Comparison of ENCODE assay signal across 1 cellular context in the genomic region with DNA sequence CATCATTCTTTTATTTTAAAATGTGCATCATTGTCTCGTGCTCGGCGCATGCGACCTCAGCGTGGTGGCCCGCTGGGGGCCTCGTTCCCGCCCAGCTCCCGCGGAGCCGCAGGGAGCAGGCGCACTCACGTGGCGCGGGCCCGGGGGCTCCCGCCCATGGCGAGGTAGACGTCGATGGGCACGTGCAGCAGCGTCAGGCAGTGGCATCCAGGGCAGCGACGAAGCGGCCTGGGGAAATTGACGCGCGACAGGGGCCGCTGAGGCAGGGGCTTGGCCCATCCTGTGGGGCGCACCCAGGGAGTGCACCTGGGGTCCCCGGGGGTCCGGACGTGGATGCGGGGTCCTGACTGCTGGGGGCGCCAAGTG.
TF ChIP-seq lines count a peak whose summit lies in the region.

No MANE protein-coding gene starts in this region.

TF ChIP-seq in K562, 482 proteins besides CTCF, POLR2A, EP300 and RAD21:
- no peak for TF ChIP-seq NCOA2 (IDR thresholded peaks at IDR 0.05; ENCODE audit: partially characterized antibody in 2 of 2)
- no peak for TF ChIP-seq BRCA1 (IDR thresholded peaks at IDR 0.05)
- no peak for TF ChIP-seq BRCA1 (CRISPR knock-in tag; IDR thresholded peaks at IDR 0.05)
- TF ChIP-seq HOXB6 (CRISPR knock-in tag; IDR thresholded peaks at IDR 0.05; ENCODE audit: borderline replicate concordance), result no peak
- no peak for TF ChIP-seq CBX5 (IDR thresholded peaks at IDR 0.05; ENCODE audit: borderline replicate concordance, low read depth)
- no peak for TF ChIP-seq ZNF444 (CRISPR knock-in tag; IDR thresholded peaks at IDR 0.05)
- peak; percentile 63 for TF ChIP-seq RBFOX2 (IDR thresholded peaks at IDR 0.05; ENCODE audit: low read depth, low read length)
- TF ChIP-seq RBM17 (IDR thresholded peaks at IDR 0.05; ENCODE audit: borderline replicate concordance, low read depth, low read length), result no peak
- TF ChIP-seq HMGN3 (IDR thresholded peaks at IDR 0.05; ENCODE audit: borderline replicate concordance, extremely low read depth, insufficient read length, low read depth, low read length), result peak; percentile 32
- TF ChIP-seq PTRF (tag; IDR thresholded peaks at IDR 0.05), result no peak
- no peak for TF ChIP-seq CXXC5 (CRISPR knock-in tag; IDR thresholded peaks at IDR 0.05)
- no peak for TF ChIP-seq CBX2 (IDR thresholded peaks at IDR 0.05; ENCODE audit: insufficient read depth, low read length, poor library complexity, severe bottlenecking)
- TF ChIP-seq NFATC3 (IDR thresholded peaks at IDR 0.05), result no peak
- TF ChIP-seq ZNF121 (CRISPR knock-in tag; conservative IDR thresholded peaks at IDR 0.05), result no peak
- no peak for TF ChIP-seq ZNF134 (CRISPR knock-in tag; conservative IDR thresholded peaks at IDR 0.05)
- TF ChIP-seq FIP1L1 (IDR thresholded peaks at IDR 0.05; ENCODE audit: low read depth, low read length, poor library complexity, severe bottlenecking), result peak; percentile 65
- TF ChIP-seq ZNF165 (CRISPR knock-in tag; IDR thresholded peaks at IDR 0.05; ENCODE audit: borderline replicate concordance), result no peak
- no peak for TF ChIP-seq FOSL1 (tag; conservative IDR thresholded peaks at IDR 0.05)
- peak; percentile 9 for TF ChIP-seq SIRT6 (IDR thresholded peaks at IDR 0.05; ENCODE audit: low read depth, low read length)
- TF ChIP-seq HNRNPL (IDR thresholded peaks at IDR 0.05; ENCODE audit: low read depth, low read length), result peak; percentile 12; the same call in 1 of the 2 replicates
- TF ChIP-seq POLR2G (IDR thresholded peaks at IDR 0.05; ENCODE audit: low read depth, low read length), result peak; percentile 82
- TF ChIP-seq ZNF668 (CRISPR knock-in tag; IDR thresholded peaks at IDR 0.05), result no peak
- TF ChIP-seq, protein P1, sequence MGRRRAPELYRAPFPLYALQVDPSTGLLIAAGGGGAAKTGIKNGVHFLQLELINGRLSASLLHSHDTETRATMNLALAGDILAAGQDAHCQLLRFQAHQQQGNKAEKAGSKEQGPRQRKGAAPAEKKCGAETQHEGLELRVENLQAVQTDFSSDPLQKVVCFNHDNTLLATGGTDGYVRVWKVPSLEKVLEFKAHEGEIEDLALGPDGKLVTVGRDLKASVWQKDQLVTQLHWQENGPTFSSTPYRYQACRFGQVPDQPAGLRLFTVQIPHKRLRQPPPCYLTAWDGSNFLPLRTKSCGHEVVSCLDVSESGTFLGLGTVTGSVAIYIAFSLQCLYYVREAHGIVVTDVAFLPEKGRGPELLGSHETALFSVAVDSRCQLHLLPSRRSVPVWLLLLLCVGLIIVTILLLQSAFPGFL (CRISPR knock-in tag; IDR thresholded peaks at IDR 0.05), result no peak
- TF ChIP-seq MCM3 (IDR thresholded peaks at IDR 0.05), result no peak
- TF ChIP-seq ZNF124 (CRISPR knock-in tag; IDR thresholded peaks at IDR 0.05), result no peak
- no peak for TF ChIP-seq SLC30A9 (CRISPR knock-in tag; IDR thresholded peaks at IDR 0.05)
- TF ChIP-seq BRF1 (IDR thresholded peaks at IDR 0.05; ENCODE audit: borderline replicate concordance, extremely low read depth, insufficient read length), result no peak
- TF ChIP-seq, protein P2, sequence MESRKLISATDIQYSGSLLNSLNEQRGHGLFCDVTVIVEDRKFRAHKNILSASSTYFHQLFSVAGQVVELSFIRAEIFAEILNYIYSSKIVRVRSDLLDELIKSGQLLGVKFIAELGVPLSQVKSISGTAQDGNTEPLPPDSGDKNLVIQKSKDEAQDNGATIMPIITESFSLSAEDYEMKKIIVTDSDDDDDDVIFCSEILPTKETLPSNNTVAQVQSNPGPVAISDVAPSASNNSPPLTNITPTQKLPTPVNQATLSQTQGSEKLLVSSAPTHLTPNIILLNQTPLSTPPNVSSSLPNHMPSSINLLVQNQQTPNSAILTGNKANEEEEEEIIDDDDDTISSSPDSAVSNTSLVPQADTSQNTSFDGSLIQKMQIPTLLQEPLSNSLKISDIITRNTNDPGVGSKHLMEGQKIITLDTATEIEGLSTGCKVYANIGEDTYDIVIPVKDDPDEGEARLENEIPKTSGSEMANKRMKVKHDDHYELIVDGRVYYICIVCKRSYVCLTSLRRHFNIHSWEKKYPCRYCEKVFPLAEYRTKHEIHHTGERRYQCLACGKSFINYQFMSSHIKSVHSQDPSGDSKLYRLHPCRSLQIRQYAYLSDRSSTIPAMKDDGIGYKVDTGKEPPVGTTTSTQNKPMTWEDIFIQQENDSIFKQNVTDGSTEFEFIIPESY (CRISPR knock-in tag; IDR thresholded peaks at IDR 0.05), result peak; percentile 62
- 0 out of 2 replicates have a peak, but pooled peaks have one; percentile 11 for TF ChIP-seq SAFB (IDR thresholded peaks at IDR 0.05; ENCODE audit: borderline replicate concordance, low read depth, low read length)
- TF ChIP-seq SOX6 (IDR thresholded peaks at IDR 0.05), result no peak
- no peak for TF ChIP-seq ETV5 (CRISPR knock-in tag; IDR thresholded peaks at IDR 0.05; ENCODE audit: low read depth)
- TF ChIP-seq HDAC1 (IDR thresholded peaks at IDR 0.05), result no peak
- no peak for TF ChIP-seq HDAC6 (IDR thresholded peaks at IDR 0.05; ENCODE audit: low read depth, low read length)
- peak; percentile 94 for TF ChIP-seq RBM22 (IDR thresholded peaks at IDR 0.05; ENCODE audit: low read depth, low read length, poor library complexity, severe bottlenecking)
- no peak for TF ChIP-seq SMAD1 (IDR thresholded peaks at IDR 0.05; ENCODE audit: low read depth, low read length, partially characterized antibody)
- no peak for TF ChIP-seq JUN (IDR thresholded peaks at IDR 0.05; ENCODE audit: borderline replicate concordance, low read depth, low read length)
- TF ChIP-seq JUN (CRISPR knock-in tag; IDR thresholded peaks at IDR 0.05; ENCODE audit: borderline replicate concordance), result 0 out of 2 replicates have a peak, but pooled peaks have one; percentile 23
- TF ChIP-seq, protein P3, sequence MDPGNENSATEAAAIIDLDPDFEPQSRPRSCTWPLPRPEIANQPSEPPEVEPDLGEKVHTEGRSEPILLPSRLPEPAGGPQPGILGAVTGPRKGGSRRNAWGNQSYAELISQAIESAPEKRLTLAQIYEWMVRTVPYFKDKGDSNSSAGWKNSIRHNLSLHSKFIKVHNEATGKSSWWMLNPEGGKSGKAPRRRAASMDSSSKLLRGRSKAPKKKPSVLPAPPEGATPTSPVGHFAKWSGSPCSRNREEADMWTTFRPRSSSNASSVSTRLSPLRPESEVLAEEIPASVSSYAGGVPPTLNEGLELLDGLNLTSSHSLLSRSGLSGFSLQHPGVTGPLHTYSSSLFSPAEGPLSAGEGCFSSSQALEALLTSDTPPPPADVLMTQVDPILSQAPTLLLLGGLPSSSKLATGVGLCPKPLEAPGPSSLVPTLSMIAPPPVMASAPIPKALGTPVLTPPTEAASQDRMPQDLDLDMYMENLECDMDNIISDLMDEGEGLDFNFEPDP (CRISPR knock-in tag; IDR thresholded peaks at IDR 0.05), result no peak
- no peak for TF ChIP-seq MCM5 (IDR thresholded peaks at IDR 0.05; ENCODE audit: low read depth)
- TF ChIP-seq ZNF75A (CRISPR knock-in tag; IDR thresholded peaks at IDR 0.05), result no peak
- TF ChIP-seq, protein P4, sequence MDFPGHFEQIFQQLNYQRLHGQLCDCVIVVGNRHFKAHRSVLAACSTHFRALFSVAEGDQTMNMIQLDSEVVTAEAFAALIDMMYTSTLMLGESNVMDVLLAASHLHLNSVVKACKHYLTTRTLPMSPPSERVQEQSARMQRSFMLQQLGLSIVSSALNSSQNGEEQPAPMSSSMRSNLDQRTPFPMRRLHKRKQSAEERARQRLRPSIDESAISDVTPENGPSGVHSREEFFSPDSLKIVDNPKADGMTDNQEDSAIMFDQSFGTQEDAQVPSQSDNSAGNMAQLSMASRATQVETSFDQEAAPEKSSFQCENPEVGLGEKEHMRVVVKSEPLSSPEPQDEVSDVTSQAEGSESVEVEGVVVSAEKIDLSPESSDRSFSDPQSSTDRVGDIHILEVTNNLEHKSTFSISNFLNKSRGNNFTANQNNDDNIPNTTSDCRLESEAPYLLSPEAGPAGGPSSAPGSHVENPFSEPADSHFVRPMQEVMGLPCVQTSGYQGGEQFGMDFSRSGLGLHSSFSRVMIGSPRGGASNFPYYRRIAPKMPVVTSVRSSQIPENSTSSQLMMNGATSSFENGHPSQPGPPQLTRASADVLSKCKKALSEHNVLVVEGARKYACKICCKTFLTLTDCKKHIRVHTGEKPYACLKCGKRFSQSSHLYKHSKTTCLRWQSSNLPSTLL (IDR thresholded peaks at IDR 0.05), result no peak
- no peak for TF ChIP-seq IRF9 (tag; IDR thresholded peaks at IDR 0.05)
- TF ChIP-seq CEBPG (CRISPR knock-in tag; IDR thresholded peaks at IDR 0.05), result peak; percentile 18; the same call in 1 of the 2 replicates
- no peak for TF ChIP-seq CEBPG (tag; conservative IDR thresholded peaks at IDR 0.05 in 1 of 2, IDR thresholded peaks at IDR 0.05 in 1 of 2)
- TF ChIP-seq ZBTB7A (IDR thresholded peaks at IDR 0.05; ENCODE audit: borderline replicate concordance, control insufficient read depth, low read depth, low read length), result 0 out of 2 replicates have a peak, but pooled peaks have one; percentile 44
- TF ChIP-seq ZBTB1 (CRISPR knock-in tag; IDR thresholded peaks at IDR 0.05; ENCODE audit: borderline replicate concordance, low read depth), result no peak
- TF ChIP-seq, protein P5, sequence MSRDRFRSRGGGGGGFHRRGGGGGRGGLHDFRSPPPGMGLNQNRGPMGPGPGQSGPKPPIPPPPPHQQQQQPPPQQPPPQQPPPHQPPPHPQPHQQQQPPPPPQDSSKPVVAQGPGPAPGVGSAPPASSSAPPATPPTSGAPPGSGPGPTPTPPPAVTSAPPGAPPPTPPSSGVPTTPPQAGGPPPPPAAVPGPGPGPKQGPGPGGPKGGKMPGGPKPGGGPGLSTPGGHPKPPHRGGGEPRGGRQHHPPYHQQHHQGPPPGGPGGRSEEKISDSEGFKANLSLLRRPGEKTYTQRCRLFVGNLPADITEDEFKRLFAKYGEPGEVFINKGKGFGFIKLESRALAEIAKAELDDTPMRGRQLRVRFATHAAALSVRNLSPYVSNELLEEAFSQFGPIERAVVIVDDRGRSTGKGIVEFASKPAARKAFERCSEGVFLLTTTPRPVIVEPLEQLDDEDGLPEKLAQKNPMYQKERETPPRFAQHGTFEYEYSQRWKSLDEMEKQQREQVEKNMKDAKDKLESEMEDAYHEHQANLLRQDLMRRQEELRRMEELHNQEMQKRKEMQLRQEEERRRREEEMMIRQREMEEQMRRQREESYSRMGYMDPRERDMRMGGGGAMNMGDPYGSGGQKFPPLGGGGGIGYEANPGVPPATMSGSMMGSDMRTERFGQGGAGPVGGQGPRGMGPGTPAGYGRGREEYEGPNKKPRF (IDR thresholded peaks at IDR 0.05; ENCODE audit: low read depth, low read length), result no peak
